8 cellular contexts compared by ENCODE assay signal in the genomic region with DNA sequence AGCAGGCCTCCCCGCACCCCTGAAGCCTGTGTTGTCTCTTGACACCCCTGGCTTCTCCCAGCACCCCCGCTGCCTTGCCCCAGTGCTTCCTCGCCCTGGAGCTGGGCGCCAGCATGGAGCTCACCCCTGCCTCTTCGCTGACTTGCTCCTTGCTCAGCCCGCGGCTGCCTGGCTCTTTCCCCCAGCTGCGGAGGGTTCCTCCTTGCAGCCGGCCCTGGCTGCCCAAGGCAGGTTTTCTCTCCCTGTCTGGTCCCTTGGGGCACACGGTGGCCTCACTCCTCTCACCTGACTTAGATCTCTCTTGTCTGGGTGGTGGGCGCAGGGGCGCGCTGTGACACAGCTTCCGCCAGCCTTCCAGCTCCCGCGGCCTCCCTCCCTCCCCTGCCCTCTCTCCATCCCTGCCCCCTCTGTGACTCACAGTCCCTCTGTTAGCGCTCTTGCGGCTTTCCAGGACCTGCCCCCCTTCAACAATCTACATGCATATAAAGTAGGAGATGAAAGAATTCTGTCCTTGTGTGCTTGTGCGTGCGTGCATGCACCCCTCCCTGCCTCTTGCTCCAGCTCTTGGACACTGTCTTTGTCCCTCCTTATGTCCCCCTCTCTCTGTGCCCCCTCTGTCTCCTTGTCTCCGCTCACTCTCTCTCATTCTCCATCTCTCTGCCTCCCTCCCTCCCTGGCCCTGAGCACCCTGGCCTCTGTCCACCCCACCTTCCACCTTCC. TPM values are rescaled to one million over a fixed set of nuclear protein-coding genes. Genes with fewer than 3 reads are reported as not detected.
DNase-seq lines count a peak whose midpoint lies in the region; ATAC-seq and TF ChIP-seq lines count a peak whose summit lies in the region.

No MANE protein-coding gene starts in this region.

- peak overlapping the region; percentile 76 for H3K4me3 Mint-ChIP-seq in neural crest cell

- H3K27ac ChIP-seq in vagina = peak overlapping the region; percentile 38

- intact Hi-C loops in vagina (cut with DNase I) = no loop called here

- no peaks in the 10 kb centered on the region for H3K27me3 ChIP-seq in vagina

- H3K27ac Mint-ChIP-seq in neural crest cell (ENCODE audit: unreplicated experiment) = peak overlapping the region; percentile 90

- no peak for ATAC-seq in GM19455 (IDR thresholded peaks at IDR 0.05; ENCODE audit: unreplicated experiment)

- TF ChIP-seq POLR2A in vagina (IDR thresholded peaks at IDR 0.05) = no peak

- no peaks in the 10 kb centered on the region for H3K27me3 Mint-ChIP-seq in neural crest cell (ENCODE audit: low read depth)

- no peaks in the 10 kb centered on the region for H3K36me3 ChIP-seq in vagina

- no peaks in the 10 kb centered on the region for H3K9me3 Mint-ChIP-seq in neural crest cell

- DNase-seq in AG20443 (ENCODE audit: low spot score) (peak; percentile 71), HK-2 (ENCODE audit: unreplicated experiment) (peak; percentile 76), SW480 (ENCODE audit: low spot score) (peak; percentile 91), dedifferentiated amniotic fluid mesenchymal stem cell (ENCODE audit: extremely low spot score) (peak; percentile 19), neural crest cell (ENCODE audit: low read depth, low spot score) (no peak), vagina (ENCODE audit: extremely low spot score in 2 of 2) (no peak), activated gamma-delta T cell (lab: John Stamatoyannopoulos, UW) (no peak)

- TF ChIP-seq CTCF in neural crest cell (conservative IDR thresholded peaks at IDR 0.05) (no peak), vagina (IDR thresholded peaks at IDR 0.05) (no peak)

- peaks cover 30% of the 10 kb centered on the region for H3K4me1 ChIP-seq in vagina

- peak overlapping the region; percentile 21 to 28 for H3K4me3 ChIP-seq in vagina

- H3K36me3 Mint-ChIP-seq in neural crest cell (ENCODE audit: low read depth) = no peaks in the 10 kb centered on the region

- H3K4me1 Mint-ChIP-seq in neural crest cell = peaks cover 12% of the 10 kb centered on the region

- H3K9me3 ChIP-seq in vagina = no peaks in the 10 kb centered on the region

RNA-seq across cellular contexts. Expression of a gene that starts 2.2 kb away (rescaled TPM):
- 15.7 and 16.2 TPM in 2 replicates for total RNA-seq in neural crest cell
- total RNA-seq in vagina = 36.1 TPM

RNA-seq across cellular contexts. Expression of a gene that starts 14.6 kb away (rescaled TPM):
- total RNA-seq in neural crest cell (0.14 and 0.30 TPM in 2 replicates), vagina (0.25 TPM)

RNA-seq across cellular contexts. Expression of a gene that starts 27.9 kb away (rescaled TPM):
- total RNA-seq in neural crest cell = 50.2 and 52.6 TPM in 2 replicates
- 118 TPM for total RNA-seq in vagina

RNA-seq across cellular contexts. Expression of a gene that starts 28.2 kb away (rescaled TPM):
- total RNA-seq in neural crest cell (183 and 187 TPM in 2 replicates), vagina (250 TPM)

RNA-seq across cellular contexts. Expression of a gene that starts 41.6 kb away (rescaled TPM):
- total RNA-seq in neural crest cell (6.0 and 6.6 TPM in 2 replicates), vagina (11.0 TPM)

Comparison
In these comparisons a context has a peak if more than half of its experiments do, and no peak if none do; other contexts are left out.
1. DNase-seq: peak in AG20443 (single experiment), HK-2 (single experiment), SW480 (single experiment) and dedifferentiated amniotic fluid mesenchymal stem cell (single experiment); none in neural crest cell (single experiment), vagina (0 of 2) and activated gamma-delta T cell (single experiment).